In the genomic region with DNA sequence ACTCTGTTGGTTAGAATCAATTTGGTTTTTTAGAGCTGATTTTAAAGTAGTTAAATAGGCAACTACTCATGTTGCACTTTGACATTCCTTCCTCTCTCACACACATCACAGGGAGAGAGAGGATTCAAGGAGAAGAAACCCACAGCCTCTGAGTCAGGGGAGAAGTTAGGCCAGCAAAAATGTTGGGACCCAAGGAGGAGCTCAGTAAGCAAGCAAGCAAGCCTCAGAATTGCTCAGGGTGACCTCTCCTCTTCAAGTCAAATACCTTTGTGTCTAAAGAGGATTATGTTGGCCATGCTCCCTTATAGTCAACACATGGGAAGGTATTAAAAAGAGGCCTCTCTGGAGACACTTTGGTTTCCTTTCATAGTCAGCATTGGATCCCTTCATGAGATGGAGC, we compare ENCODE assay signal across 21 cellular contexts.
DNase-seq lines count a peak whose midpoint lies in the region; TF ChIP-seq lines count a peak whose summit lies in the region.
"Had no signal": no experiment of that assay in that cellular context is flagged by ENCODE, and none has a peak within 500 bp of the region (broad histone marks: within the 10 kb centered on the region; RNA-seq: fewer than 3 reads in every experiment).

No MANE protein-coding gene starts in this region.

- CTCF ChIA-PET in HEK293T (lab: Yijun Ruan, JAX) = no interaction called here

- peak; percentile 53 for DNase-seq in NCI-H82 (lab: John Stamatoyannopoulos, UW)
- no peak for DNase-seq in NCI-H82 treated with DMSO at 0.1 percent for 48 hours (lab: John Stamatoyannopoulos, UW; ENCODE audit: unreplicated experiment)
- DNase-seq in amniotic epithelial cell (ENCODE audit: low read depth) = peak; percentile 14
- DNase-seq in fibroblast of villous mesenchyme (ENCODE audit: low read depth) = peak; percentile 14
- no peak for DNase-seq in HEK293T (ENCODE audit: extremely low spot score)
- no peak for DNase-seq in NOMO-1 treated with dmso at 0.1 percent for 144 hours (lab: John Stamatoyannopoulos, UW; ENCODE audit: unreplicated experiment)
- no peak for DNase-seq in NCI-H1436 (lab: John Stamatoyannopoulos, UW)
- no peak for DNase-seq in dorsolateral prefrontal cortex
- DNase-seq: activated naive CD4-positive, alpha-beta T cell treated with anti-CD3 and anti-CD28 coated beads, Interleukin-2, amount 10 ng/mL, durations not matched to agents 7 days and 5 days; BE2C; central memory CD4-positive, alpha-beta T cell; dermis blood vessel endothelial cell; heart right ventricle; left colon; MM.1S; naive thymus-derived CD4-positive, alpha-beta T cell; NCI-H1417; NCI-H446; stimulated activated naive CD8-positive, alpha-beta T cell treated with anti-CD3 and anti-CD28 coated beads, Interleukin-15, Interleukin-2, amounts not matched to agents 100 U/mL and 50 U/mL, for 24 hours; tibial artery had no signal

- intact Hi-C loops in dorsolateral prefrontal cortex (cut with DNase I) = no loop called here

- no peak for TF ChIP-seq CTCF in fibroblast of villous mesenchyme (IDR thresholded peaks at IDR 0.05; ENCODE audit: insufficient read depth, low read depth, low read length)
- TF ChIP-seq CTCF in dorsolateral prefrontal cortex (IDR thresholded peaks at IDR 0.05 in 54 of 56, conservative IDR thresholded peaks at IDR 0.05 in 2 of 56; ENCODE audit: low read depth in 1 of 56, partially characterized antibody in 56 of 56) = no peak

- no peak overlapping the region for H3K27ac ChIP-seq in dorsolateral prefrontal cortex
- H3K27ac ChIP-seq: 22Rv1, heart right ventricle, tibial artery had no signal

- H3K4me3 ChIP-seq in fibroblast of villous mesenchyme (ENCODE audit: low read depth, low read length) = no peak overlapping the region
- no peak overlapping the region for H3K4me3 ChIP-seq in dorsolateral prefrontal cortex
- H3K4me3 ChIP-seq: heart right ventricle, tibial artery had no signal

- POLR2A ChIA-PET in HEK293T (lab: Yijun Ruan, JAX) = no interaction called here

- H3K27me3 ChIP-seq in dorsolateral prefrontal cortex = no peaks in the 10 kb centered on the region
- H3K27me3 ChIP-seq: BE2C, heart right ventricle, tibial artery had no signal

TF ChIP-seq in HEK293T, 16 proteins besides CTCF, POLR2A, EP300 and RAD21:
- TF ChIP-seq CTBP1 (IDR thresholded peaks at IDR 0.05; ENCODE audit: borderline replicate concordance) (no peak), TARDBP (IDR thresholded peaks at IDR 0.05) (no peak), ZNF384 (IDR thresholded peaks at IDR 0.05) (no peak), FOXM1 (IDR thresholded peaks at IDR 0.05; ENCODE audit: borderline replicate concordance) (no peak), HDGF (IDR thresholded peaks at IDR 0.05; ENCODE audit: borderline replicate concordance) (no peak), SUZ12 (IDR thresholded peaks at IDR 0.05) (no peak), SP1 (IDR thresholded peaks at IDR 0.05) (no peak), BHLHE40 (IDR thresholded peaks at IDR 0.05; ENCODE audit: borderline replicate concordance) (no peak), FOXA1 (IDR thresholded peaks at IDR 0.05) (no peak), ARNT (IDR thresholded peaks at IDR 0.05) (no peak), LEF1 (IDR thresholded peaks at IDR 0.05; ENCODE audit: borderline replicate concordance) (no peak), L3MBTL2 (conservative IDR thresholded peaks at IDR 0.05) (no peak), FOXK2 (IDR thresholded peaks at IDR 0.05) (no peak)
- TF ChIP-seq, protein P1, sequence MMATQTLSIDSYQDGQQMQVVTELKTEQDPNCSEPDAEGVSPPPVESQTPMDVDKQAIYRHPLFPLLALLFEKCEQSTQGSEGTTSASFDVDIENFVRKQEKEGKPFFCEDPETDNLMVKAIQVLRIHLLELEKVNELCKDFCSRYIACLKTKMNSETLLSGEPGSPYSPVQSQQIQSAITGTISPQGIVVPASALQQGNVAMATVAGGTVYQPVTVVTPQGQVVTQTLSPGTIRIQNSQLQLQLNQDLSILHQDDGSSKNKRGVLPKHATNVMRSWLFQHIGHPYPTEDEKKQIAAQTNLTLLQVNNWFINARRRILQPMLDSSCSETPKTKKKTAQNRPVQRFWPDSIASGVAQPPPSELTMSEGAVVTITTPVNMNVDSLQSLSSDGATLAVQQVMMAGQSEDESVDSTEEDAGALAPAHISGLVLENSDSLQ (IDR thresholded peaks at IDR 0.05) = no peak

Comparison
In these comparisons a context has a peak if more than half of its experiments do, and no peak if none do; other contexts are left out.
1. DNase-seq: peak in NCI-H82 (single experiment), amniotic epithelial cell (single experiment) and fibroblast of villous mesenchyme (single experiment); none in NCI-H82 treated with DMSO at 0.1 percent for 48 hours (single experiment), HEK293T (single experiment), NOMO-1 treated with dmso at 0.1 percent for 144 hours (single experiment), NCI-H1436 (single experiment) and dorsolateral prefrontal cortex (0 of 10).